Comparison of ENCODE assay signal across 14 cellular contexts in genomic region chr4:183287309-183287659, GRCh38.
DNase-seq lines count a peak whose midpoint lies in the region; ATAC-seq and TF ChIP-seq lines count a peak whose summit lies in the region.
"Had no signal": no experiment of that assay in that cellular context is flagged by ENCODE, and none has a peak within 500 bp of the region (broad histone marks: within the 10 kb centered on the region; RNA-seq: fewer than 3 reads in every experiment).

No MANE protein-coding gene starts in this region.

- DNase-seq in kidney glomerular epithelial cell (lab: John Stamatoyannopoulos, UW): peak; percentile 44
- DNase-seq in foreskin fibroblast: no peak
- no peak for DNase-seq in C1 segment of cervical spinal cord (lab: John Stamatoyannopoulos, UW)
- DNase-seq in CD1c-positive myeloid dendritic cell (ENCODE audit: extremely low spot score): no peak
- DNase-seq: GF-D8, NCI-H1105, NCI-H774, psoas muscle, SHP77 had no signal

- no peak overlapping the region for H3K4me3 ChIP-seq in foreskin fibroblast (ENCODE audit: low read depth in 1 of 2, low read length in 2 of 2)
- H3K4me3 ChIP-seq: psoas muscle had no signal

- H3K36me3 Mint-ChIP-seq in stimulated activated memory B cell treated with anti-CD40 and anti-IgM and Interleukin-4, amounts not matched to agents 10 μg/mL and 1 μg/mL and 100 μg/mL, for 72 hours: no peaks in the 10 kb centered on the region

- H3K4me1 Mint-ChIP-seq in stimulated activated memory B cell treated with anti-CD40 and anti-IgM and Interleukin-4, amounts not matched to agents 10 μg/mL and 1 μg/mL and 100 μg/mL, for 72 hours: no peaks in the 10 kb centered on the region
- H3K4me1 Mint-ChIP-seq: CD14-positive monocyte had no signal

- no peak overlapping the region for H3K4me3 Mint-ChIP-seq in stimulated activated memory B cell treated with anti-CD40 and anti-IgM and Interleukin-4, amounts not matched to agents 10 μg/mL and 1 μg/mL and 100 μg/mL, for 72 hours
- H3K4me3 Mint-ChIP-seq: CD14-positive monocyte had no signal

- no peak overlapping the region for H3K27ac Mint-ChIP-seq in stimulated activated memory B cell treated with anti-CD40 and anti-IgM and Interleukin-4, amounts not matched to agents 10 μg/mL and 1 μg/mL and 100 μg/mL, for 72 hours

- H3K27me3 Mint-ChIP-seq in stimulated activated memory B cell treated with anti-CD40 and anti-IgM and Interleukin-4, amounts not matched to agents 10 μg/mL and 1 μg/mL and 100 μg/mL, for 72 hours: peaks cover 9% of the 10 kb centered on the region

- H3K9me3 Mint-ChIP-seq in stimulated activated memory B cell treated with anti-CD40 and anti-IgM and Interleukin-4, amounts not matched to agents 10 μg/mL and 1 μg/mL and 100 μg/mL, for 72 hours: no peaks in the 10 kb centered on the region

- ATAC-seq in GM18870 (IDR thresholded peaks at IDR 0.05; ENCODE audit: unreplicated experiment) (peak; percentile 79), GM21576 (IDR thresholded peaks at IDR 0.05; ENCODE audit: unreplicated experiment) (peak; percentile 70), HG03097 (IDR thresholded peaks at IDR 0.05; ENCODE audit: low FRiP score, unreplicated experiment) (peak; percentile 86)
- no peak for ATAC-seq in stimulated activated memory B cell treated with anti-CD40 and anti-IgM and Interleukin-4, amounts not matched to agents 10 μg/mL and 1 μg/mL and 100 μg/mL, for 72 hours
- ATAC-seq: psoas muscle had no signal

- TF ChIP-seq CTCF in foreskin fibroblast (IDR thresholded peaks at IDR 0.05; ENCODE audit: low read depth, low read length): no peak
